10 cellular contexts compared by ENCODE assay signal in the genomic region with DNA sequence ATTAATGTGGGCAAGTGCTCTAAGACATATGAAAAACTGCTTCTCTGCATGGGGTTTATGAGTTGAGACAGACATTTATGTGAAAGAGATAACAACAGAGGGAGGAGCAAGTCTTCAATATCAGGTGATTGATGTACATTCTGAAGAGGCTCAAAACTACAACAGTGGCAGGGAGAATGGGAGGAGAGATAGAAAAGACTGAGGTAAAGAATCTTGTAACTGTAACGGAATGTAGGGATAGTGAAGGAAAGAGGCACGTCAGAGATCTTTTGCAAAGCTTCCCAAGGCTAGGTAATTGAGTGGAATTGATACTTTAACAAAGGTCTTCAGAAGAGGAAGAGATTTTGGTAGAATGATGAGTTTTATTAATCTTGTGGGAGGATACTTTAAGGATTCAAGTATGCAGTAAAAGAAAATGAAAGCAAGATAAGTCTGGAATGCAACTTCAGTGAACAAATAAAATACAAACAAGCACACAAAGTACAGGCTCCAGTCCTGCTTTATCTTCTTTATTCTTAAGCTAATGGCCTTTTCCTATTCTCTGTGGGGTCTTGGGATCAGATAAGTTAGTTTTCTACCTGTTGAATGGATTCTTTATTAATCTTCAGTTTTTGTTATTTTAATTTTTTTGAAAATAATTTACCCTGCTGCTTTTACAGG. TPM values are rescaled to one million over a fixed set of nuclear protein-coding genes. Genes with fewer than 3 reads are reported as not detected.
DNase-seq lines count a peak whose midpoint lies in the region; ATAC-seq, FAIRE-seq and TF ChIP-seq lines count a peak whose summit lies in the region.
"Had no signal": no experiment of that assay in that cellular context is flagged by ENCODE, and none has a peak within 500 bp of the region (broad histone marks: within the 10 kb centered on the region; RNA-seq: fewer than 3 reads in every experiment).

No MANE protein-coding gene starts in this region.

- no peak for TF ChIP-seq CTCF in mammary epithelial cell (conservative IDR thresholded peaks at IDR 0.05 in 1 of 2, IDR thresholded peaks at IDR 0.05 in 1 of 2; ENCODE audit: extremely low read depth in 1 of 2, insufficient read depth in 1 of 2, low read depth in 1 of 2, low read length in 2 of 2)
- no peak for TF ChIP-seq CTCF in breast epithelium (IDR thresholded peaks at IDR 0.05)
- TF ChIP-seq CTCF in keratinocyte (optimal IDR thresholded peaks at IDR 0.05 in 1 of 3, IDR thresholded peaks at IDR 0.05 in 1 of 3, conservative IDR thresholded peaks at IDR 0.05 in 1 of 3; ENCODE audit: extremely low read depth in 1 of 3, insufficient read depth in 2 of 3, low read length in 3 of 3) = no peak
- no peak for TF ChIP-seq CTCF in upper lobe of right lung (IDR thresholded peaks at IDR 0.05)
- TF ChIP-seq CTCF in esophagus muscularis mucosa (IDR thresholded peaks at IDR 0.05) = no peak

- H3K27ac ChIP-seq in mammary epithelial cell (ENCODE audit: insufficient read depth, low read depth, low read length) (no peak overlapping the region), breast epithelium (no peak overlapping the region), keratinocyte (ENCODE audit: control insufficient read depth, insufficient read depth, low read length) (no peak overlapping the region), upper lobe of right lung (no peak overlapping the region), esophagus muscularis mucosa (replicated peaks in 1 of 4) (no peak overlapping the region)

- H3K9ac ChIP-seq in mammary epithelial cell (ENCODE audit: insufficient read depth, low read length) (no peak overlapping the region), keratinocyte (ENCODE audit: control insufficient read depth, extremely low read depth, insufficient read depth, low read length) (no peak overlapping the region)

- no peak overlapping the region for H3K4me3 ChIP-seq in mammary epithelial cell (replicated peaks in 1 of 3; ENCODE audit: insufficient read depth in 1 of 3, low read depth in 2 of 3, low read length in 3 of 3)
- no peak overlapping the region for H3K4me3 ChIP-seq in breast epithelium
- peak overlapping the region in 1 of 3 experiments; percentile 34 for H3K4me3 ChIP-seq in keratinocyte (ENCODE audit: control insufficient read depth in 2 of 3, extremely low read depth in 1 of 3, insufficient read depth in 2 of 3, low read depth in 1 of 3, low read length in 3 of 3)
- peak overlapping the region; percentile 10 for H3K4me3 ChIP-seq in upper lobe of right lung
- H3K4me3 ChIP-seq in esophagus muscularis mucosa = no peak overlapping the region
- H3K4me3 ChIP-seq: gastrocnemius medialis had no signal

- H2AFZ ChIP-seq in mammary epithelial cell (ENCODE audit: low read depth, low read length) = no peak overlapping the region
- H2AFZ ChIP-seq in keratinocyte (ENCODE audit: control insufficient read depth, low read length) = no peak overlapping the region

- no peak for TF ChIP-seq EP300 in esophagus muscularis mucosa (IDR thresholded peaks at IDR 0.05)

- no peak for ATAC-seq in activated naive CD8-positive, alpha-beta T cell treated with anti-CD3 and anti-CD28 coated beads, Interleukin-2, amount 10 ng/mL, durations not matched to agents 7 days and 5 days (ENCODE audit: low read depth)
- ATAC-seq in upper lobe of right lung = no peak
- ATAC-seq: gastrocnemius medialis, HCT116 had no signal

- DNase-seq in mammary epithelial cell (no peak), breast epithelium (ENCODE audit: low spot score in 2 of 2) (no peak), keratinocyte (ENCODE audit: low read depth, low spot score) (no peak), upper lobe of right lung (no peak), NOMO-1 (lab: John Stamatoyannopoulos, UW; ENCODE audit: unreplicated experiment in 2 of 2) (no peak), esophagus muscularis mucosa (ENCODE audit: extremely low spot score) (no peak), kidney tubule cell (ENCODE audit: low spot score) (no peak)
- no peak for DNase-seq in activated naive CD8-positive, alpha-beta T cell treated with anti-CD3 and anti-CD28 coated beads, Interleukin-2, amount 10 ng/mL, durations not matched to agents 7 days and 5 days
- DNase-seq: gastrocnemius medialis had no signal

- TF ChIP-seq POLR2A in breast epithelium (IDR thresholded peaks at IDR 0.05) (no peak), esophagus muscularis mucosa (IDR thresholded peaks at IDR 0.05; ENCODE audit: low read depth) (no peak)

- no peaks in the 10 kb centered on the region for H4K20me1 ChIP-seq in mammary epithelial cell (ENCODE audit: insufficient read depth, low read length)
- H4K20me1 ChIP-seq in keratinocyte (ENCODE audit: control insufficient read depth, extremely low read depth, insufficient read depth, low read length) = peaks cover 4% of the 10 kb centered on the region

- no TSS peak for BruUV-seq in mammary epithelial cell (replicated peaks; lab: Mats Ljungman, UMichigan)

- intact Hi-C loops in mammary epithelial cell (cut with micrococcal nuclease) (no loop called here), breast epithelium (cut with DNase I; ENCODE audit: low total_unique reads) (no loop called here), upper lobe of right lung (cut with DNase I) (no loop called here), esophagus muscularis mucosa (cut with DNase I) (no loop called here)

- no peak overlapping the region for H3K27ac Mint-ChIP-seq in activated naive CD8-positive, alpha-beta T cell treated with anti-CD3 and anti-CD28 coated beads, Interleukin-2, amount 10 ng/mL, durations not matched to agents 7 days and 5 days

- 61% methylated on average over 2 of the region's 2 CpGs for WGBS in mammary epithelial cell (ENCODE audit: low coverage, missing lambda C conversion rate)
- WGBS in esophagus muscularis mucosa = 25% methylated on average over 2 of the region's 2 CpGs

- H3K79me2 ChIP-seq in mammary epithelial cell (ENCODE audit: insufficient read depth, low read length) (peaks cover 85% of the 10 kb centered on the region), keratinocyte (ENCODE audit: control insufficient read depth, insufficient read depth, low read length) (peaks cover 73% of the 10 kb centered on the region)

- H3K27me3 Mint-ChIP-seq in activated naive CD8-positive, alpha-beta T cell treated with anti-CD3 and anti-CD28 coated beads, Interleukin-2, amount 10 ng/mL, durations not matched to agents 7 days and 5 days = no peaks in the 10 kb centered on the region

- POLR2A ChIA-PET in activated naive CD8-positive, alpha-beta T cell treated with anti-CD3 and anti-CD28 coated beads, Interleukin-2, amount 10 ng/mL, durations not matched to agents 7 days and 5 days (lab: Charles Lee) = interaction anchor here (1.9 kb wide), 1 partner anchor 15 kb away, joined by 7 read pairs; the partner anchor contains the start of gene SMAD4

- H3K4me3 Mint-ChIP-seq in activated naive CD8-positive, alpha-beta T cell treated with anti-CD3 and anti-CD28 coated beads, Interleukin-2, amount 10 ng/mL, durations not matched to agents 7 days and 5 days = peak overlapping the region; percentile 26

- peaks cover 26% of the 10 kb centered on the region for H3K36me3 Mint-ChIP-seq in activated naive CD8-positive, alpha-beta T cell treated with anti-CD3 and anti-CD28 coated beads, Interleukin-2, amount 10 ng/mL, durations not matched to agents 7 days and 5 days

- in situ Hi-C loops in mammary epithelial cell (cut with MboI; ENCODE audit: low sequenced_read_pairs in 2 of 2) = loop anchor here in 1 of 2 donors (10.0 kb wide), 1 partner anchor 230 kb away; no protein-coding TSS in a partner anchor

- no peaks in the 10 kb centered on the region for H3K27me3 ChIP-seq in mammary epithelial cell (ENCODE audit: insufficient read depth, low read length)
- H3K27me3 ChIP-seq in breast epithelium = no peaks in the 10 kb centered on the region
- H3K27me3 ChIP-seq in keratinocyte (ENCODE audit: control insufficient read depth, extremely low read depth, insufficient read depth, low read length) = no peaks in the 10 kb centered on the region
- no peaks in the 10 kb centered on the region for H3K27me3 ChIP-seq in upper lobe of right lung
- no peaks in the 10 kb centered on the region for H3K27me3 ChIP-seq in esophagus muscularis mucosa
- H3K27me3 ChIP-seq: gastrocnemius medialis had no signal

- peak; percentile 79 for FAIRE-seq in keratinocyte (lab: Jason Lieb, UNC)

- H3K9me3 Mint-ChIP-seq in activated naive CD8-positive, alpha-beta T cell treated with anti-CD3 and anti-CD28 coated beads, Interleukin-2, amount 10 ng/mL, durations not matched to agents 7 days and 5 days = no peaks in the 10 kb centered on the region

- dilution Hi-C loops in mammary epithelial cell (cut with HindIII; ENCODE audit: low sequenced_read_pairs) = loop anchor here (5.0 kb wide), 1 partner anchor 62 kb away; no protein-coding TSS in a partner anchor
- dilution Hi-C loops in keratinocyte (cut with MboI; ENCODE audit: extremely low pct_ligation_motif_present, low sequenced_read_pairs) = no loop called here

- H3K4me1 ChIP-seq in mammary epithelial cell (ENCODE audit: insufficient read depth, low read length) (peaks cover 4% of the 10 kb centered on the region), breast epithelium (no peaks in the 10 kb centered on the region), keratinocyte (ENCODE audit: control insufficient read depth, extremely low read depth, insufficient read depth, low read length) (peaks cover 6% of the 10 kb centered on the region), upper lobe of right lung (peaks cover 49% of the 10 kb centered on the region), esophagus muscularis mucosa (peaks cover 46 to 74% (median 68%) of the 10 kb centered on the region in 4 donors)

- H3K36me3 ChIP-seq in mammary epithelial cell (ENCODE audit: insufficient read depth, low read length) = peaks cover 8% of the 10 kb centered on the region
- H3K36me3 ChIP-seq in breast epithelium = no peaks in the 10 kb centered on the region
- H3K36me3 ChIP-seq in keratinocyte (ENCODE audit: control insufficient read depth in 2 of 2, extremely low read depth in 1 of 2, insufficient read depth in 2 of 2, low read length in 2 of 2) = peaks cover 0 to 4% of the 10 kb centered on the region in 2 experiments
- H3K36me3 ChIP-seq in upper lobe of right lung = peaks cover 29% of the 10 kb centered on the region
- H3K36me3 ChIP-seq in esophagus muscularis mucosa = peaks cover 3 to 30% (median 17%) of the 10 kb centered on the region in 4 donors

- CTCF ChIA-PET in mammary epithelial cell (lab: Charles Lee; ENCODE audit: low non-redundant PET) = no interaction called here

- peaks cover 22% of the 10 kb centered on the region for H3K4me1 Mint-ChIP-seq in activated naive CD8-positive, alpha-beta T cell treated with anti-CD3 and anti-CD28 coated beads, Interleukin-2, amount 10 ng/mL, durations not matched to agents 7 days and 5 days

- no peaks in the 10 kb centered on the region for H3K9me3 ChIP-seq in mammary epithelial cell (replicated peaks; ENCODE audit: insufficient read depth, low read length)
- H3K9me3 ChIP-seq in breast epithelium = no peaks in the 10 kb centered on the region
- no peaks in the 10 kb centered on the region for H3K9me3 ChIP-seq in keratinocyte (ENCODE audit: control insufficient read depth, low read depth, low read length)
- no peaks in the 10 kb centered on the region for H3K9me3 ChIP-seq in upper lobe of right lung
- no peaks in the 10 kb centered on the region for H3K9me3 ChIP-seq in esophagus muscularis mucosa
- H3K9me3 ChIP-seq: gastrocnemius medialis had no signal

- H3K9me1 ChIP-seq in keratinocyte (ENCODE audit: control insufficient read depth, extremely low read depth, insufficient read depth, low read length) = no peaks in the 10 kb centered on the region

- H3K4me2 ChIP-seq in mammary epithelial cell (ENCODE audit: insufficient read depth, low read depth, low read length) (peak overlapping the region; percentile 56), keratinocyte (ENCODE audit: control insufficient read depth, extremely low read depth, insufficient read depth, low read depth, low read length) (peak overlapping the region; percentile 44)

RNA-seq across cellular contexts. Expression of gene SMAD4, which starts 15.0 kb away (rescaled TPM):
- 100 to 1,000 TPM in 1 of 2 donors, 10 to 100 TPM in 1; 70.6 to 111 TPM for total RNA-seq in mammary epithelial cell
- 60.6 TPM for polyA plus RNA-seq in mammary epithelial cell
- 60.5 TPM for polyA minus RNA-seq in mammary epithelial cell
- total RNA-seq in breast epithelium = 100 to 1,000 TPM in 2 of 3 donors, 10 to 100 TPM in 1; 96.2 to 155 (median 102) TPM
- 100 to 1,000 TPM in 1 of 2 experiments, 10 to 100 TPM in 1; 84.9 to 105 TPM for total RNA-seq in activated naive CD8-positive, alpha-beta T cell treated with anti-CD3 and anti-CD28 coated beads, Interleukin-2, amount 10 ng/mL, durations not matched to agents 7 days and 5 days
- 48.1 to 73.6 TPM (median 68.2 TPM) in 3 replicates for polyA plus RNA-seq in keratinocyte
- polyA plus RNA-seq in keratinocyte (2011; ENCODE audit: low read depth) = 17.2 TPM
- 28.3 and 58.9 TPM in 2 replicates for polyA plus RNA-seq in keratinocyte (2011; cell fraction: cytosol; rRNA removed)
- 34.6 and 41.5 TPM in 2 replicates for polyA plus RNA-seq in keratinocyte (2011; cell fraction: nucleus; rRNA removed)
- polyA plus RNA-seq in keratinocyte (2012; ENCODE audit: low replicate concordance) = 31.6 and 41.5 TPM in 2 replicates
- 70.8 to 110 TPM (median 102 TPM) in 3 replicates for polyA minus RNA-seq in keratinocyte
- 15.2 TPM for polyA minus RNA-seq in keratinocyte (2011; cell fraction: cytosol; rRNA and poly(A)+ RNA removed)
- 11.2 and 41.1 TPM in 2 replicates for polyA minus RNA-seq in keratinocyte (2011; cell fraction: nucleus; rRNA and poly(A)+ RNA removed)
- total RNA-seq in upper lobe of right lung = 112 TPM
- total RNA-seq in esophagus muscularis mucosa = 100 to 1,000 TPM; 113 to 168 (median 130) TPM
